Comparison of ENCODE assay signal across 24 cellular contexts in genomic region chr1:57378564-57378963, GRCh38. TPM values are rescaled to one million over a fixed set of nuclear protein-coding genes. Genes with fewer than 3 reads are reported as not detected.
"Had no signal": no experiment of that assay in that cellular context is flagged by ENCODE, and none has a peak within 500 bp of the region (broad histone marks: within the 10 kb centered on the region; RNA-seq: fewer than 3 reads in every experiment).

No MANE protein-coding gene starts in this region.

- H3K4me1 ChIP-seq: esophagus squamous epithelium, gastrocnemius medialis, left lung, lower lobe of right lung had no signal

- H3K27ac Mint-ChIP-seq: naive thymus-derived CD4-positive, alpha-beta T cell had no signal

- ATAC-seq: esophagus mucosa; gastrocnemius medialis; left cardiac atrium; left lung; left ventricle myocardium superior; lower lobe of right lung; naive thymus-derived CD4-positive, alpha-beta T cell had no signal

- H3K4me1 Mint-ChIP-seq: naive thymus-derived CD4-positive, alpha-beta T cell had no signal

- H3K4me3 ChIP-seq: coronary artery, dorsolateral prefrontal cortex, esophagus squamous epithelium, gastrocnemius medialis, heart right ventricle, left lung, lower lobe of right lung had no signal

- H3K36me3 ChIP-seq: esophagus squamous epithelium, gastrocnemius medialis, heart right ventricle, left lung, lower lobe of right lung had no signal

- H3K27ac ChIP-seq: coronary artery, dorsolateral prefrontal cortex, esophagus squamous epithelium, gastrocnemius medialis, heart right ventricle, left lung, lower lobe of right lung had no signal

- H3K36me3 Mint-ChIP-seq: naive thymus-derived CD4-positive, alpha-beta T cell had no signal

- H3K4me3 Mint-ChIP-seq: naive thymus-derived CD4-positive, alpha-beta T cell had no signal

- H3K9me3 ChIP-seq: esophagus squamous epithelium, gastrocnemius medialis, heart right ventricle, left lung, lower lobe of right lung had no signal

- DNase-seq: dermis blood vessel endothelial cell; dorsolateral prefrontal cortex; effector CD4-positive, alpha-beta T cell; effector memory CD4-positive, alpha-beta T cell; esophagus squamous epithelium; foreskin fibroblast; foreskin melanocyte; gastrocnemius medialis; glutamatergic neuron; head of caudate nucleus; heart right ventricle; hippocampal formation; left cardiac atrium; left lung; left ventricle myocardium superior; lower lobe of right lung; mesenchymal stem cell; midbrain; naive thymus-derived CD4-positive, alpha-beta T cell had no signal

- H3K27me3 ChIP-seq: gastrocnemius medialis, left lung had no signal

RNA-seq across cellular contexts. Expression of gene DAB1, which starts 45.3 kb away (rescaled TPM):
- total RNA-seq: dermis blood vessel endothelial cell, endothelial cell of umbilical vein, epithelial cell of proximal tubule, lung microvascular endothelial cell had no signal
- polyA plus RNA-seq: endothelial cell of umbilical vein had no signal
